Comparison of ENCODE assay signal across 18 cellular contexts in genomic region chr16:1192384-1193073, GRCh38. TPM values are rescaled to one million over a fixed set of nuclear protein-coding genes. Genes with fewer than 3 reads are reported as not detected.
DNase-seq lines count a peak whose midpoint lies in the region; ATAC-seq, FAIRE-seq and TF ChIP-seq lines count a peak whose summit lies in the region.
"Had no signal": no experiment of that assay in that cellular context is flagged by ENCODE, and none has a peak within 500 bp of the region (broad histone marks: within the 10 kb centered on the region; RNA-seq: fewer than 3 reads in every experiment).

No MANE protein-coding gene starts in this region.

- H3K27ac Mint-ChIP-seq in brain = peak overlapping the region in 3 of 5 experiments; percentile 17 to 70 (median 38)
- H3K27ac Mint-ChIP-seq: CD8-positive, alpha-beta memory T cell; H9 had no signal

- intact Hi-C loops in HepG2 (cut with micrococcal nuclease; ENCODE audit: unreplicated experiment) = no loop called here
- intact Hi-C loops in tibial artery (cut with DNase I; ENCODE audit: low total_unique reads) = loop anchor here (5.0 kb wide), 1 partner anchor 40 kb away; the partner anchor contains the start of gene CACNA1H

- BruUV-seq in HepG2 (replicated peaks; lab: Mats Ljungman, UMichigan) = no TSS peak

- TF ChIP-seq CTCF in brain (conservative IDR thresholded peaks at IDR 0.05) = no peak
- no peak for TF ChIP-seq CTCF in HepG2 (CRISPR knock-in tag; IDR thresholded peaks at IDR 0.05)
- TF ChIP-seq CTCF in tibial artery (IDR thresholded peaks at IDR 0.05) = no peak

- no peak for FAIRE-seq in HepG2 (lab: Jason Lieb, UNC)
- FAIRE-seq: RCC 7860 had no signal

- H4K20me1 ChIP-seq in Karpas-422 (ENCODE audit: insufficient read depth, low read depth, low read length) (no peaks in the 10 kb centered on the region), HepG2 (ENCODE audit: insufficient read depth, low read length) (peaks cover 36% of the 10 kb centered on the region; the same call in 1 of the 2 replicates), GM23248 (ENCODE audit: insufficient read depth) (no peaks in the 10 kb centered on the region)

- 10% methylated on average over 6 of the region's 9 CpGs for WGBS in HepG2 (ENCODE audit: low lambda C conversion rate)
- WGBS in GM23248 (ENCODE audit: low coverage in 1 of 2, low lambda C conversion rate in 2 of 2, missing lambda C conversion rate in 2 of 2), 2 experiments = 43 to 48% methylated on average over 9 of the region's 9 CpGs

- peak overlapping the region; percentile 46; the same call in 1 of the 2 replicates for H3K9ac ChIP-seq in Karpas-422 (ENCODE audit: low read length)
- H3K9ac ChIP-seq in HepG2 (ENCODE audit: insufficient read depth, low read depth, low read length) = no peak overlapping the region
- no peak overlapping the region for H3K9ac ChIP-seq in GM23248

- no peak; the same call in 2 of the 3 replicates for ATAC-seq in HepG2

- in situ Hi-C loops in HepG2 (cut with HindIII; ENCODE audit: extremely low pct_ligation_motif_present, low pct_unique_long_range_greater_than_20kb) (no loop called here), GM23248 (cut with MboI) (no loop called here)

- no peaks in the 10 kb centered on the region for H3F3A ChIP-seq in GM23248 (ENCODE audit: insufficient read depth)

- no peak overlapping the region for H3K4me3 Mint-ChIP-seq in brain
- H3K4me3 Mint-ChIP-seq: H9 had no signal

- H3K36me3 Mint-ChIP-seq in brain = no peaks in the 10 kb centered on the region
- H3K36me3 Mint-ChIP-seq: CD8-positive, alpha-beta memory T cell had no signal

- POLR2A ChIA-PET in HepG2 (lab: Yijun Ruan, JAX) = no interaction called here

- H3K9me3 ChIP-seq in Karpas-422 (ENCODE audit: low read length) (no peaks in the 10 kb centered on the region), HepG2 (ENCODE audit: low read length) (no peaks in the 10 kb centered on the region), tibial artery (no peaks in the 10 kb centered on the region), GM23248 (ENCODE audit: low read depth) (no peaks in the 10 kb centered on the region)

- H2AFZ ChIP-seq in Karpas-422 (ENCODE audit: low read length) (no peak overlapping the region), HepG2 (ENCODE audit: low read length) (no peak overlapping the region), GM23248 (no peak overlapping the region)

- H3K27me3 ChIP-seq in Karpas-422 (ENCODE audit: low read length) (no peaks in the 10 kb centered on the region), HepG2 (ENCODE audit: control insufficient read depth in 1 of 2, insufficient read depth in 2 of 2, low read length in 2 of 2) (peaks cover 2 to 33% of the 10 kb centered on the region in 2 experiments; a peak in 4 of 5 replicates), tibial artery (no peaks in the 10 kb centered on the region), GM23248 (replicated peaks; ENCODE audit: insufficient read depth) (no peaks in the 10 kb centered on the region)

- TF ChIP-seq EP300 in HepG2 (IDR thresholded peaks at IDR 0.05; ENCODE audit: low read depth in 2 of 2, low read length in 2 of 2) (no peak), HepG2 (CRISPR knock-in tag; IDR thresholded peaks at IDR 0.05; ENCODE audit: borderline replicate concordance) (no peak)

- CTCF ChIA-PET in HepG2 (lab: Yijun Ruan, JAX; ENCODE audit: low intra/inter-chr PET ratio, low total read pairs) = no interaction called here

- H3K4me2 ChIP-seq in Karpas-422 (ENCODE audit: low read depth, low read length, poor library complexity, severe bottlenecking) (peak overlapping the region; percentile 36), HepG2 (ENCODE audit: low read depth, low read length) (no peak overlapping the region), GM23248 (ENCODE audit: unreplicated experiment) (no peak overlapping the region)

- H3K79me2 ChIP-seq in Karpas-422 (ENCODE audit: low read length) (no peaks in the 10 kb centered on the region), HepG2 (ENCODE audit: insufficient read depth, low read length) (no peaks in the 10 kb centered on the region), GM23248 (ENCODE audit: insufficient read depth) (no peaks in the 10 kb centered on the region)

- no peaks in the 10 kb centered on the region for H3K9me3 Mint-ChIP-seq in brain
- H3K9me3 Mint-ChIP-seq: CD8-positive, alpha-beta memory T cell; H9 had no signal

- H3K36me3 ChIP-seq in Karpas-422 (ENCODE audit: insufficient read depth, low read length) (no peaks in the 10 kb centered on the region), HepG2 (replicated peaks in 1 of 2; ENCODE audit: control insufficient read depth in 1 of 2, insufficient read depth in 2 of 2, low read length in 2 of 2) (no peaks in the 10 kb centered on the region), tibial artery (peaks cover 0 to 7% (median 0%) of the 10 kb centered on the region in 3 donors), GM23248 (ENCODE audit: low read depth) (no peaks in the 10 kb centered on the region)

- no peak for TF ChIP-seq RAD21 in HepG2 (CRISPR knock-in tag; IDR thresholded peaks at IDR 0.05)

- TF ChIP-seq POLR2A in HepG2 (IDR thresholded peaks at IDR 0.05; ENCODE audit: insufficient read depth in 1 of 2, low read depth in 2 of 2, low read length in 2 of 2) = no peak

- H3K9me2 ChIP-seq in Karpas-422 (replicated peaks; ENCODE audit: insufficient read depth, low read length) (no peaks in the 10 kb centered on the region), GM23248 (ENCODE audit: insufficient read depth) (no peaks in the 10 kb centered on the region)

- no peaks in the 10 kb centered on the region for H3K27me3 Mint-ChIP-seq in brain

- H3K4me1 Mint-ChIP-seq in brain = peaks cover 9% of the 10 kb centered on the region
- H3K4me1 Mint-ChIP-seq: CD8-positive, alpha-beta memory T cell had no signal

- H3K4me3 ChIP-seq in Karpas-422 (ENCODE audit: low read length) (no peak overlapping the region; the same call in 1 of the 2 replicates), HepG2 (replicated peaks in 1 of 3; ENCODE audit: insufficient read depth in 1 of 3, low read depth in 2 of 3, low read length in 3 of 3) (no peak overlapping the region), tibial artery (no peak overlapping the region), GM23248 (no peak overlapping the region)

- H3K27ac ChIP-seq in Karpas-422 (ENCODE audit: low read length) (no peak overlapping the region), HepG2 (ENCODE audit: extremely low read length, insufficient read depth, low read length) (no peak overlapping the region), tibial artery (peak overlapping the region; percentile 36 to 64), GM23248 (no peak overlapping the region)

- H3K4me1 ChIP-seq in Karpas-422 (ENCODE audit: low read length) (peaks cover 8% of the 10 kb centered on the region), HepG2 (ENCODE audit: insufficient read depth, low read length) (peaks cover 19% of the 10 kb centered on the region), tibial artery (peaks cover 0 to 39% (median 29%) of the 10 kb centered on the region in 4 donors), GM23248 (ENCODE audit: insufficient read depth) (no peaks in the 10 kb centered on the region)

- DNase-seq in Karpas-422 (no peak), HepG2 (ENCODE audit: low spot score) (peak; percentile 15), tibial artery (no peak), iPS-NIHi11 (ENCODE audit: low spot score) (no peak), GM23248 (no peak), EL (no peak)
- no peak for DNase-seq in stimulated activated CD4-positive, alpha-beta T cell treated with anti-CD3 and anti-CD28 coated beads, Interleukin-4, amount 100 ng/mL, for 4 hours
- DNase-seq: CD8-positive, alpha-beta memory T cell; H9; NCI-H1048; NCI-H187; NCI-H446; SIG-M5 had no signal

RNA-seq across cellular contexts. Expression of gene TPSG1, which starts 32.5 kb away (rescaled TPM):
- not detected in 2 replicates for total RNA-seq in Karpas-422 (2014; rRNA removed; shearing (Covaris generic); ENCODE audit: low replicate concordance)
- not detected for polyA plus RNA-seq in brain (ENCODE audit: insufficient read depth, low read depth, low replicate concordance)
- total RNA-seq in HepG2 (2016; rRNA removed; fragmentation: Illumina TruSeq; extraction: Trizol) = not detected in 2 replicates
- total RNA-seq in HepG2 (2016; cell fraction: cytosol; rRNA removed; fragmentation: Illumina TruSeq; extraction: Trizol; ENCODE audit: low read depth) = not detected in 2 replicates
- total RNA-seq in HepG2 (2016; cell fraction: insoluble cytoplasmic fraction; rRNA removed; fragmentation: Illumina TruSeq; extraction: Trizol) = not detected in 2 replicates
- total RNA-seq in HepG2 (2016; cell fraction: membrane; rRNA removed; fragmentation: Illumina TruSeq; extraction: Trizol) = not detected in 2 replicates
- total RNA-seq in HepG2 (2016; cell fraction: nucleus; rRNA removed; fragmentation: Illumina TruSeq; extraction: Trizol) = not detected in 2 replicates
- polyA plus RNA-seq in HepG2 (2011; rRNA removed) = not detected in 2 replicates
- polyA plus RNA-seq in HepG2 (2011; cell fraction: cytosol; rRNA removed) = 0.04 TPM in 1 of 2 replicates, not detected in the other
- 0.24 and 0.31 TPM in 2 replicates for polyA plus RNA-seq in HepG2 (2011; cell fraction: nucleus; rRNA removed)
- polyA plus RNA-seq in HepG2 (2012) = not detected in 2 replicates
- polyA plus RNA-seq in HepG2 (2016; cell fraction: cytosol; fragmentation: Illumina TruSeq; extraction: Trizol; ENCODE audit: low read depth) = not detected in 2 replicates
- polyA plus RNA-seq in HepG2 (2016; cell fraction: insoluble cytoplasmic fraction; fragmentation: Illumina TruSeq; extraction: Trizol; ENCODE audit: low read depth) = not detected in 2 replicates
- polyA plus RNA-seq in HepG2 (2016; cell fraction: membrane; fragmentation: Illumina TruSeq; extraction: Trizol; ENCODE audit: low read depth) = not detected in 2 replicates
- polyA plus RNA-seq in HepG2 (2016; cell fraction: nucleus; fragmentation: Illumina TruSeq; extraction: Trizol; ENCODE audit: insufficient read depth, low read depth) = not detected in 2 replicates
- polyA minus RNA-seq in HepG2 (2011; rRNA and poly(A)+ RNA removed; ENCODE audit: low replicate concordance) = not detected in 2 replicates
- not detected in 2 replicates for polyA minus RNA-seq in HepG2 (2011; cell fraction: cytosol; rRNA and poly(A)+ RNA removed)
- not detected in 2 replicates for polyA minus RNA-seq in HepG2 (2011; cell fraction: nucleus; rRNA and poly(A)+ RNA removed)
- total RNA-seq in GM23248 (2014; rRNA removed; shearing (Covaris generic)) = not detected in 2 replicates
- not detected in 2 replicates for polyA plus RNA-seq in GM23248 (2016; fragmentation: Nextera tagmentation; extraction: Ambion mirVana)
- total RNA-seq: CD8-positive, alpha-beta memory T cell; H9 had no signal
- polyA plus RNA-seq: AG04450; BJ; CD8-positive, alpha-beta memory T cell had no signal

RNA-seq across cellular contexts. Expression of gene TPSB2, which starts 37.5 kb away (rescaled TPM):
- not detected in 2 replicates for total RNA-seq in Karpas-422 (2014; rRNA removed; shearing (Covaris generic); ENCODE audit: low replicate concordance)
- polyA plus RNA-seq in brain (ENCODE audit: insufficient read depth, low read depth, low replicate concordance) = not detected
- total RNA-seq in HepG2 (2016; rRNA removed; fragmentation: Illumina TruSeq; extraction: Trizol) = not detected in 2 replicates
- total RNA-seq in HepG2 (2016; cell fraction: cytosol; rRNA removed; fragmentation: Illumina TruSeq; extraction: Trizol; ENCODE audit: low read depth) = not detected in 2 replicates
- not detected in 2 replicates for total RNA-seq in HepG2 (2016; cell fraction: insoluble cytoplasmic fraction; rRNA removed; fragmentation: Illumina TruSeq; extraction: Trizol)
- not detected in 2 replicates for total RNA-seq in HepG2 (2016; cell fraction: membrane; rRNA removed; fragmentation: Illumina TruSeq; extraction: Trizol)
- not detected in 2 replicates for total RNA-seq in HepG2 (2016; cell fraction: nucleus; rRNA removed; fragmentation: Illumina TruSeq; extraction: Trizol)
- polyA plus RNA-seq in HepG2 (2011; rRNA removed) = 0.14 TPM in 1 of 2 replicates, not detected in the other
- 0.14 and 0.15 TPM in 2 replicates for polyA plus RNA-seq in HepG2 (2011; cell fraction: cytosol; rRNA removed)
- 0.11 TPM in 1 of 2 replicates, not detected in the other for polyA plus RNA-seq in HepG2 (2011; cell fraction: nucleus; rRNA removed)
- polyA plus RNA-seq in HepG2 (2012) = not detected in 2 replicates
- not detected in 2 replicates for polyA plus RNA-seq in HepG2 (2016; cell fraction: cytosol; fragmentation: Illumina TruSeq; extraction: Trizol; ENCODE audit: low read depth)
- not detected in 2 replicates for polyA plus RNA-seq in HepG2 (2016; cell fraction: insoluble cytoplasmic fraction; fragmentation: Illumina TruSeq; extraction: Trizol; ENCODE audit: low read depth)
- not detected in 2 replicates for polyA plus RNA-seq in HepG2 (2016; cell fraction: membrane; fragmentation: Illumina TruSeq; extraction: Trizol; ENCODE audit: low read depth)
- polyA plus RNA-seq in HepG2 (2016; cell fraction: nucleus; fragmentation: Illumina TruSeq; extraction: Trizol; ENCODE audit: insufficient read depth, low read depth) = not detected in 2 replicates
- polyA minus RNA-seq in HepG2 (2011; rRNA and poly(A)+ RNA removed; ENCODE audit: low replicate concordance) = not detected in 2 replicates
- not detected in 2 replicates for polyA minus RNA-seq in HepG2 (2011; cell fraction: cytosol; rRNA and poly(A)+ RNA removed)
- polyA minus RNA-seq in HepG2 (2011; cell fraction: nucleus; rRNA and poly(A)+ RNA removed) = not detected in 2 replicates
- total RNA-seq in GM23248 (2014; rRNA removed; shearing (Covaris generic)) = not detected in 2 replicates
- not detected in 2 replicates for polyA plus RNA-seq in GM23248 (2016; fragmentation: Nextera tagmentation; extraction: Ambion mirVana)
- total RNA-seq: CD8-positive, alpha-beta memory T cell; Daoy; H9 had no signal
- polyA plus RNA-seq: AG04450; BJ; CD8-positive, alpha-beta memory T cell had no signal

RNA-seq across cellular contexts. Expression of gene CACNA1H, which starts 39.6 kb away (rescaled TPM):
- not detected in 2 replicates for total RNA-seq in Karpas-422 (2014; rRNA removed; shearing (Covaris generic); ENCODE audit: low replicate concordance)
- polyA plus RNA-seq in brain (ENCODE audit: insufficient read depth, low read depth, low replicate concordance) = 7.0 TPM
- total RNA-seq in HepG2 (2016; rRNA removed; fragmentation: Illumina TruSeq; extraction: Trizol) = 0.40 and 0.56 TPM in 2 replicates
- total RNA-seq in HepG2 (2016; cell fraction: cytosol; rRNA removed; fragmentation: Illumina TruSeq; extraction: Trizol; ENCODE audit: low read depth) = under 0.01 TPM in 1 of 2 replicates, not detected in the other
- total RNA-seq in HepG2 (2016; cell fraction: insoluble cytoplasmic fraction; rRNA removed; fragmentation: Illumina TruSeq; extraction: Trizol) = 0.30 and 0.52 TPM in 2 replicates
- total RNA-seq in HepG2 (2016; cell fraction: membrane; rRNA removed; fragmentation: Illumina TruSeq; extraction: Trizol) = 0.17 and 0.22 TPM in 2 replicates
- total RNA-seq in HepG2 (2016; cell fraction: nucleus; rRNA removed; fragmentation: Illumina TruSeq; extraction: Trizol) = 0.59 and 1.2 TPM in 2 replicates
- 1.8 and 3.0 TPM in 2 replicates for polyA plus RNA-seq in HepG2 (2011; rRNA removed)
- polyA plus RNA-seq in HepG2 (2011; cell fraction: cytosol; rRNA removed) = 1.9 and 2.4 TPM in 2 replicates
- polyA plus RNA-seq in HepG2 (2011; cell fraction: nucleus; rRNA removed) = 13.0 and 15.5 TPM in 2 replicates
- polyA plus RNA-seq in HepG2 (2012) = 0.21 and 1.4 TPM in 2 replicates
- 0.03 and 0.05 TPM in 2 replicates for polyA plus RNA-seq in HepG2 (2016; cell fraction: cytosol; fragmentation: Illumina TruSeq; extraction: Trizol; ENCODE audit: low read depth)
- polyA plus RNA-seq in HepG2 (2016; cell fraction: insoluble cytoplasmic fraction; fragmentation: Illumina TruSeq; extraction: Trizol; ENCODE audit: low read depth) = 0.22 TPM in 2 replicates
- 0.10 and 0.14 TPM in 2 replicates for polyA plus RNA-seq in HepG2 (2016; cell fraction: membrane; fragmentation: Illumina TruSeq; extraction: Trizol; ENCODE audit: low read depth)
- polyA plus RNA-seq in HepG2 (2016; cell fraction: nucleus; fragmentation: Illumina TruSeq; extraction: Trizol; ENCODE audit: insufficient read depth, low read depth) = 1.6 and 2.0 TPM in 2 replicates
- 0.40 and 7.6 TPM in 2 replicates for polyA minus RNA-seq in HepG2 (2011; rRNA and poly(A)+ RNA removed; ENCODE audit: low replicate concordance)
- polyA minus RNA-seq in HepG2 (2011; cell fraction: cytosol; rRNA and poly(A)+ RNA removed) = 3.0 and 3.5 TPM in 2 replicates
- 2.7 and 4.5 TPM in 2 replicates for polyA minus RNA-seq in HepG2 (2011; cell fraction: nucleus; rRNA and poly(A)+ RNA removed)
- total RNA-seq in GM23248 (2014; rRNA removed; shearing (Covaris generic)) = 0.11 TPM in 1 of 2 replicates, not detected in the other
- polyA plus RNA-seq in GM23248 (2016; fragmentation: Nextera tagmentation; extraction: Ambion mirVana) = not detected in 2 replicates

RNA-seq across cellular contexts. Expression of gene TPSAB1, which starts 48.0 kb away (rescaled TPM):
- not detected in 2 replicates for total RNA-seq in Karpas-422 (2014; rRNA removed; shearing (Covaris generic); ENCODE audit: low replicate concordance)
- polyA plus RNA-seq in brain (ENCODE audit: insufficient read depth, low read depth, low replicate concordance) (not detected), HepG2 (2011; rRNA removed) (0.05 and 0.12 TPM in 2 replicates), GM23248 (2016; fragmentation: Nextera tagmentation; extraction: Ambion mirVana) (not detected in 2 replicates)
- not detected in 2 replicates for total RNA-seq in HepG2 (2016; rRNA removed; fragmentation: Illumina TruSeq; extraction: Trizol)
- total RNA-seq in HepG2 (2016; cell fraction: cytosol; rRNA removed; fragmentation: Illumina TruSeq; extraction: Trizol; ENCODE audit: low read depth) = not detected in 2 replicates
- not detected in 2 replicates for total RNA-seq in HepG2 (2016; cell fraction: insoluble cytoplasmic fraction; rRNA removed; fragmentation: Illumina TruSeq; extraction: Trizol)
- not detected in 2 replicates for total RNA-seq in HepG2 (2016; cell fraction: membrane; rRNA removed; fragmentation: Illumina TruSeq; extraction: Trizol)
- total RNA-seq in HepG2 (2016; cell fraction: nucleus; rRNA removed; fragmentation: Illumina TruSeq; extraction: Trizol) = not detected in 2 replicates
- 0.13 and 0.16 TPM in 2 replicates for polyA plus RNA-seq in HepG2 (2011; cell fraction: cytosol; rRNA removed)
- polyA plus RNA-seq in HepG2 (2011; cell fraction: nucleus; rRNA removed) = 0.35 TPM in 1 of 2 replicates, not detected in the other
- polyA plus RNA-seq in HepG2 (2012) = not detected in 2 replicates
- not detected in 2 replicates for polyA plus RNA-seq in HepG2 (2016; cell fraction: cytosol; fragmentation: Illumina TruSeq; extraction: Trizol; ENCODE audit: low read depth)
- not detected in 2 replicates for polyA plus RNA-seq in HepG2 (2016; cell fraction: insoluble cytoplasmic fraction; fragmentation: Illumina TruSeq; extraction: Trizol; ENCODE audit: low read depth)
- not detected in 2 replicates for polyA plus RNA-seq in HepG2 (2016; cell fraction: membrane; fragmentation: Illumina TruSeq; extraction: Trizol; ENCODE audit: low read depth)
- not detected in 2 replicates for polyA plus RNA-seq in HepG2 (2016; cell fraction: nucleus; fragmentation: Illumina TruSeq; extraction: Trizol; ENCODE audit: insufficient read depth, low read depth)
- polyA minus RNA-seq in HepG2 (2011; rRNA and poly(A)+ RNA removed; ENCODE audit: low replicate concordance) = not detected in 2 replicates
- not detected in 2 replicates for polyA minus RNA-seq in HepG2 (2011; cell fraction: cytosol; rRNA and poly(A)+ RNA removed)
- not detected in 2 replicates for polyA minus RNA-seq in HepG2 (2011; cell fraction: nucleus; rRNA and poly(A)+ RNA removed)
- not detected in 2 replicates for total RNA-seq in GM23248 (2014; rRNA removed; shearing (Covaris generic))
- total RNA-seq: CD8-positive, alpha-beta memory T cell; Daoy; H9 had no signal
- polyA plus RNA-seq: AG04450; BJ; CD8-positive, alpha-beta memory T cell had no signal

Comparison
In these comparisons a context has a peak if more than half of its experiments do, and no peak if none do; other contexts are left out.
1. H3K27ac ChIP-seq: peak in tibial artery (2 of 2); none in Karpas-422 (single experiment), HepG2 (single experiment) and GM23248 (single experiment).